In genomic region chr6:18551228-18551627, GRCh38 we compare ENCODE assay signal across 21 cellular contexts.
DNase-seq lines count a peak whose midpoint lies in the region; ATAC-seq and TF ChIP-seq lines count a peak whose summit lies in the region.
"Had no signal": no experiment of that assay in that cellular context is flagged by ENCODE, and none has a peak within 500 bp of the region (broad histone marks: within the 10 kb centered on the region; RNA-seq: fewer than 3 reads in every experiment).

No MANE protein-coding gene starts in this region.

- H3K9ac ChIP-seq in OCI-LY3 (ENCODE audit: low read length): no peak overlapping the region
- H3K9ac ChIP-seq in endodermal cell (ENCODE audit: extremely low read depth, low read length, poor library complexity, severe bottlenecking): no peak overlapping the region
- H3K9ac ChIP-seq: KMS-11 had no signal

- no TSS peak for BruUV-seq in A673 (replicated peaks; lab: Mats Ljungman, UMichigan)

- DNase-seq in BJ (ENCODE audit: low read depth) (peak; percentile 41), dermis blood vessel endothelial cell (peak; percentile 12), myocyte (ENCODE audit: low read depth) (peak; percentile 23), endodermal cell (no peak), NCI-H2171 (lab: John Stamatoyannopoulos, UW) (no peak), A673 (ENCODE audit: low spot score) (no peak)
- DNase-seq: activated CD4-positive, alpha-beta T cell treated with anti-CD3 and anti-CD28 coated beads for 48 hours; activated T-cell treated with anti-CD3 and anti-CD28 coated beads, Interleukin-2, amount 50 U/mL, for 4 hours; C1 segment of cervical spinal cord; heart left ventricle; left colon; NCI-H1694 treated with DMSO at 0.1 percent for 48 hours; NCI-H526; stimulated activated CD4-positive, alpha-beta T cell treated with anti-CD3 and anti-CD28 coated beads, Interleukin-2, amount 100 ng/mL, for 24 hours; stimulated activated CD8-positive, alpha-beta memory T cell treated with anti-CD3 and anti-CD28 coated beads, Interleukin-4, amount 100 ng/mL, for 48 hours; T-helper 17 cell had no signal

- H3K4me1 Mint-ChIP-seq in endodermal cell: no peaks in the 10 kb centered on the region
- H3K4me1 Mint-ChIP-seq: T-helper 17 cell had no signal

- H3K27ac ChIP-seq in OCI-LY3 (ENCODE audit: low read length): 0 out of 2 replicates have a peak overlapping the region, but pooled peaks have one; percentile 3
- H3K27ac ChIP-seq in endodermal cell (ENCODE audit: low read depth, low read length): no peak overlapping the region
- no peak overlapping the region for H3K27ac ChIP-seq in A673 (ENCODE audit: low read depth, low read length, poor library complexity, severe bottlenecking)
- H3K27ac ChIP-seq: heart left ventricle, KMS-11, tibial nerve had no signal

- H3K9me3 ChIP-seq in OCI-LY3 (ENCODE audit: insufficient read depth, low read length) (0 out of 2 replicates have a peak, but pooled peaks cover 3% of the 10 kb centered on the region), endodermal cell (ENCODE audit: control insufficient read depth, low read length) (no peaks in the 10 kb centered on the region), A673 (ENCODE audit: low read depth, low read length, poor library complexity, severe bottlenecking) (peaks cover 4% of the 10 kb centered on the region)
- H3K9me3 ChIP-seq: tibial nerve had no signal

- WGBS in endodermal cell (ENCODE audit: insufficient coverage in 1 of 2, insufficient read length in 1 of 2), 2 experiments: 88% methylated on average over 2 of the region's 2 CpGs; no CpG with 5 or more reads in 1 of the 2 experiments

- no peak overlapping the region for H2AFZ ChIP-seq in OCI-LY3 (ENCODE audit: low read depth, low read length)

- H4K20me1 ChIP-seq in OCI-LY3 (ENCODE audit: insufficient read depth, low read length): no peaks in the 10 kb centered on the region

- H3K27me3 ChIP-seq in BJ (ENCODE audit: control insufficient read depth, insufficient read depth, low read length): no peaks in the 10 kb centered on the region; the same call in 1 of the 2 replicates
- no peaks in the 10 kb centered on the region for H3K27me3 ChIP-seq in OCI-LY3 (ENCODE audit: low read depth, low read length)
- no peaks in the 10 kb centered on the region for H3K27me3 ChIP-seq in endodermal cell (ENCODE audit: control insufficient read depth, insufficient read depth, low read length, poor library complexity, severe bottlenecking)
- no peaks in the 10 kb centered on the region for H3K27me3 ChIP-seq in A673 (replicated peaks; ENCODE audit: insufficient read depth, low read depth, low read length, poor library complexity)
- H3K27me3 ChIP-seq: heart left ventricle, tibial nerve had no signal

- no peak for TF ChIP-seq CTCF in BJ (IDR thresholded peaks at IDR 0.05; ENCODE audit: insufficient read depth, low read depth, low read length)
- TF ChIP-seq CTCF in OCI-LY3 (IDR thresholded peaks at IDR 0.05; ENCODE audit: low read depth, low read length): no peak
- no peak for TF ChIP-seq CTCF in endodermal cell (conservative IDR thresholded peaks at IDR 0.05)
- TF ChIP-seq CTCF in A673 (conservative IDR thresholded peaks at IDR 0.05; ENCODE audit: low read depth, low read length): no peak

- H3K79me2 ChIP-seq in OCI-LY3 (ENCODE audit: low read length): no peaks in the 10 kb centered on the region

- peak overlapping the region; percentile 37 for H3K4me2 ChIP-seq in OCI-LY3 (ENCODE audit: low read length)
- H3K4me2 ChIP-seq: KMS-11 had no signal

- intact Hi-C loops in A673 (cut with micrococcal nuclease; ENCODE audit: unreplicated experiment): no loop called here

- no peaks in the 10 kb centered on the region for H3K27me3 Mint-ChIP-seq in endodermal cell (ENCODE audit: insufficient read depth)

- H3K4me3 ChIP-seq in BJ (ENCODE audit: low read depth, low read length): no peak overlapping the region
- H3K4me3 ChIP-seq in OCI-LY3 (ENCODE audit: low read length): no peak overlapping the region
- H3K4me3 ChIP-seq in endodermal cell (ENCODE audit: low read length): no peak overlapping the region
- H3K4me3 ChIP-seq in A673 (ENCODE audit: low read depth, low read length, poor library complexity, severe bottlenecking): no peak overlapping the region
- H3K4me3 ChIP-seq: heart left ventricle, tibial nerve had no signal

- peaks cover 5% of the 10 kb centered on the region for H3K9me3 Mint-ChIP-seq in endodermal cell
- H3K9me3 Mint-ChIP-seq: activated T-cell treated with anti-CD3 and anti-CD28 coated beads, Interleukin-2, amount 50 U/mL, for 4 hours had no signal

- POLR2A ChIA-PET in BJ (lab: Charles Lee): no interaction called here
- POLR2A ChIA-PET in A673 (lab: Charles Lee; ENCODE audit: low non-redundant PET): no interaction called here

- ATAC-seq in HG02870 (IDR thresholded peaks at IDR 0.05; ENCODE audit: unreplicated experiment): no peak
- ATAC-seq: activated T-cell treated with anti-CD3 and anti-CD28 coated beads, Interleukin-2, amount 50 U/mL, for 4 hours; heart left ventricle; left colon; Panc1; T-helper 17 cell had no signal

- CTCF ChIA-PET in BJ (lab: Yijun Ruan, JAX) (no interaction called here), A673 (lab: Charles Lee) (no interaction called here)

- H3K4me1 ChIP-seq in OCI-LY3 (ENCODE audit: low read length): peaks cover 36% of the 10 kb centered on the region
- no peaks in the 10 kb centered on the region for H3K4me1 ChIP-seq in endodermal cell (ENCODE audit: control insufficient read depth, insufficient read depth, low read length)
- no peaks in the 10 kb centered on the region for H3K4me1 ChIP-seq in A673 (ENCODE audit: insufficient read depth, low read length, poor library complexity, severe bottlenecking)
- H3K4me1 ChIP-seq: heart left ventricle, tibial nerve had no signal

- H3K36me3 Mint-ChIP-seq in endodermal cell (ENCODE audit: low read depth): no peaks in the 10 kb centered on the region

- no peaks in the 10 kb centered on the region for H3K36me3 ChIP-seq in BJ (ENCODE audit: control insufficient read depth, insufficient read depth, low read length)
- H3K36me3 ChIP-seq in OCI-LY3 (replicated peaks; ENCODE audit: low read depth, low read length): no peaks in the 10 kb centered on the region
- no peaks in the 10 kb centered on the region for H3K36me3 ChIP-seq in endodermal cell (ENCODE audit: control insufficient read depth, insufficient read depth, low read length)
- no peaks in the 10 kb centered on the region for H3K36me3 ChIP-seq in A673 (ENCODE audit: insufficient read depth, low read length, poor library complexity, severe bottlenecking)
- H3K36me3 ChIP-seq: heart left ventricle, tibial nerve had no signal

- H3K27ac Mint-ChIP-seq in endodermal cell: no peak overlapping the region
- H3K27ac Mint-ChIP-seq: T-helper 17 cell had no signal

- no peak overlapping the region for H3K4me3 Mint-ChIP-seq in endodermal cell
- H3K4me3 Mint-ChIP-seq: activated T-cell treated with anti-CD3 and anti-CD28 coated beads, Interleukin-2, amount 50 U/mL, for 4 hours; T-helper 17 cell had no signal

Comparison
In these comparisons a context has a peak if more than half of its experiments do, and no peak if none do; other contexts are left out.
1. DNase-seq: peak in BJ (single experiment), dermis blood vessel endothelial cell (single experiment) and myocyte (single experiment); none in endodermal cell (single experiment), NCI-H2171 (single experiment) and A673 (single experiment).